11 cellular contexts compared by ENCODE assay signal in the genomic region with DNA sequence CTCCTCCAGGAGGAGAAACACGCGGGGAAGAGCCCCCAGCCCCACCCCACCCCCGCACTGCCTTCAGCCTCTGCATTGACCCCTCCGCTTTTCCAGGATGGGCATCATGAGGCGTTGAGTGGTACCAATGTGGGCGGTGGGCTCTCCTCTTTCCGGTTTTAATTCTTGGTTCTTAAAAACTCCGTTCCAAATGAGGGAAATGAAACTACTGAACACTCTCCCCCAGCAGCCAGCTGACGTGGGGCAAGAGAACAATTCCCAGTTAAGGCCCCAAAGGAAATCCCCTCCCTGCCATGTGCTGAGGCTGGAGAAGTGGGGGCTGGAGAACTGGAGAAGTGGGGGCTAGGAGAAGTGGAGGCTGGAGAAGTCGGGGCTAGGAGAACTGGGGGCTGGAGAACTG. TPM values are rescaled to one million over a fixed set of nuclear protein-coding genes. Genes with fewer than 3 reads are reported as not detected.
A peak's percentile ranks its signal among the peaks of the same experiment; 100 is the strongest.
DNase-seq lines count a peak whose midpoint lies in the region; ATAC-seq and TF ChIP-seq lines count a peak whose summit lies in the region.
"Had no signal": no experiment of that assay in that cellular context is flagged by ENCODE, and none has a peak within 500 bp of the region (broad histone marks: within the 10 kb centered on the region; RNA-seq: fewer than 3 reads in every experiment).

No MANE protein-coding gene starts in this region.

- H3K4me1 ChIP-seq in gastroesophageal sphincter (peaks cover 0 to 42% (median 3%) of the 10 kb centered on the region in 3 donors), suprapubic skin (peaks cover 31% of the 10 kb centered on the region)

- H3K36me3 Mint-ChIP-seq in activated naive CD8-positive, alpha-beta T cell treated with anti-CD3 and anti-CD28 coated beads, Interleukin-2, amount 50 U/mL, for 24 hours (ENCODE audit: low read depth) = no peaks in the 10 kb centered on the region
- peaks cover 5% of the 10 kb centered on the region for H3K36me3 Mint-ChIP-seq in activated naive CD8-positive, alpha-beta T cell treated with anti-CD3 and anti-CD28 coated beads for 36 hours
- H3K36me3 Mint-ChIP-seq in nephron progenitor cell (ENCODE audit: low read depth) = no peaks in the 10 kb centered on the region

- TF ChIP-seq EP300 in gastroesophageal sphincter (IDR thresholded peaks at IDR 0.05) = no peak
- no peak for TF ChIP-seq EP300 in suprapubic skin (IDR thresholded peaks at IDR 0.05)

- no peaks in the 10 kb centered on the region for H3K27me3 ChIP-seq in gastroesophageal sphincter
- no peaks in the 10 kb centered on the region for H3K27me3 ChIP-seq in suprapubic skin

- no peak for DNase-seq in activated naive CD8-positive, alpha-beta T cell treated with anti-CD3 and anti-CD28 coated beads, Interleukin-2, amount 50 U/mL, for 24 hours
- no peak for DNase-seq in activated naive CD8-positive, alpha-beta T cell treated with anti-CD3 and anti-CD28 coated beads for 36 hours
- DNase-seq in NOMO-1 treated with DMSO at 0.1 percent for 48 hours (lab: John Stamatoyannopoulos, UW; ENCODE audit: unreplicated experiment) (peak; percentile 86), suprapubic skin (ENCODE audit: low spot score in 2 of 2) (no peak), nephron progenitor cell (no peak), islet precursor cell (no peak)
- DNase-seq: EL had no signal

- H3K27me3 Mint-ChIP-seq in activated naive CD8-positive, alpha-beta T cell treated with anti-CD3 and anti-CD28 coated beads, Interleukin-2, amount 50 U/mL, for 24 hours = no peaks in the 10 kb centered on the region
- H3K27me3 Mint-ChIP-seq in activated naive CD8-positive, alpha-beta T cell treated with anti-CD3 and anti-CD28 coated beads for 36 hours = no peaks in the 10 kb centered on the region
- H3K27me3 Mint-ChIP-seq in nephron progenitor cell (ENCODE audit: low read depth, poor library complexity) = peaks cover 21% of the 10 kb centered on the region

- H3K9me3 ChIP-seq in gastroesophageal sphincter (no peaks in the 10 kb centered on the region), suprapubic skin (no peaks in the 10 kb centered on the region)
- H3K9me3 ChIP-seq: tibial artery had no signal

- no peak for ATAC-seq in activated naive CD8-positive, alpha-beta T cell treated with anti-CD3 and anti-CD28 coated beads, Interleukin-2, amount 50 U/mL, for 24 hours
- ATAC-seq in gastroesophageal sphincter = no peak
- ATAC-seq in GM19351 (IDR thresholded peaks at IDR 0.05; ENCODE audit: unreplicated experiment) = no peak

- no peak overlapping the region for H3K4me3 ChIP-seq in gastroesophageal sphincter
- H3K4me3 ChIP-seq in suprapubic skin = peak overlapping the region; percentile 79
- H3K4me3 ChIP-seq: tibial artery had no signal

- H3K27ac ChIP-seq in gastroesophageal sphincter (peak overlapping the region in 3 of 4 donors; percentile 87 to 94 (median 92)), suprapubic skin (peak overlapping the region; percentile 91)
- H3K27ac ChIP-seq: tibial artery had no signal

- peaks cover 66% of the 10 kb centered on the region for H3K4me1 Mint-ChIP-seq in activated naive CD8-positive, alpha-beta T cell treated with anti-CD3 and anti-CD28 coated beads, Interleukin-2, amount 50 U/mL, for 24 hours
- peaks cover 47% of the 10 kb centered on the region for H3K4me1 Mint-ChIP-seq in activated naive CD8-positive, alpha-beta T cell treated with anti-CD3 and anti-CD28 coated beads for 36 hours
- H3K4me1 Mint-ChIP-seq in nephron progenitor cell = peaks cover 40% of the 10 kb centered on the region

- H3K4me3 Mint-ChIP-seq in activated naive CD8-positive, alpha-beta T cell treated with anti-CD3 and anti-CD28 coated beads, Interleukin-2, amount 50 U/mL, for 24 hours = peak overlapping the region; percentile 48
- H3K4me3 Mint-ChIP-seq in activated naive CD8-positive, alpha-beta T cell treated with anti-CD3 and anti-CD28 coated beads for 36 hours = no peak overlapping the region
- H3K4me3 Mint-ChIP-seq in nephron progenitor cell = no peak overlapping the region

- no peaks in the 10 kb centered on the region for H3K9me3 Mint-ChIP-seq in activated naive CD8-positive, alpha-beta T cell treated with anti-CD3 and anti-CD28 coated beads, Interleukin-2, amount 50 U/mL, for 24 hours
- H3K9me3 Mint-ChIP-seq in activated naive CD8-positive, alpha-beta T cell treated with anti-CD3 and anti-CD28 coated beads for 36 hours = no peaks in the 10 kb centered on the region
- H3K9me3 Mint-ChIP-seq in nephron progenitor cell = no peaks in the 10 kb centered on the region

- no peak for TF ChIP-seq POLR2A in gastroesophageal sphincter (IDR thresholded peaks at IDR 0.05)
- no peak for TF ChIP-seq POLR2A in suprapubic skin (IDR thresholded peaks at IDR 0.05)

- 80% methylated on average over 1 to 3 of the region's 10 CpGs for WGBS in gastroesophageal sphincter (ENCODE audit: low coverage in 1 of 2), 2 donors
- 81% methylated on average over 10 of the region's 10 CpGs for WGBS in suprapubic skin

- H3K36me3 ChIP-seq in gastroesophageal sphincter (no peaks in the 10 kb centered on the region), suprapubic skin (no peaks in the 10 kb centered on the region)
- H3K36me3 ChIP-seq: tibial artery had no signal

- peak overlapping the region; percentile 81 for H3K27ac Mint-ChIP-seq in activated naive CD8-positive, alpha-beta T cell treated with anti-CD3 and anti-CD28 coated beads, Interleukin-2, amount 50 U/mL, for 24 hours
- no peak overlapping the region for H3K27ac Mint-ChIP-seq in activated naive CD8-positive, alpha-beta T cell treated with anti-CD3 and anti-CD28 coated beads for 36 hours
- H3K27ac Mint-ChIP-seq in nephron progenitor cell = no peak overlapping the region

- TF ChIP-seq CTCF in gastroesophageal sphincter (IDR thresholded peaks at IDR 0.05) (no peak), suprapubic skin (IDR thresholded peaks at IDR 0.05) (no peak), nephron progenitor cell (IDR thresholded peaks at IDR 0.05) (no peak)

RNA-seq across cellular contexts. Expression of a gene that starts 5.3 kb away (rescaled TPM):
- 10 to 100 TPM; 21.2 to 22.0 TPM for total RNA-seq in activated naive CD8-positive, alpha-beta T cell treated with anti-CD3 and anti-CD28 coated beads for 36 hours
- total RNA-seq in gastroesophageal sphincter (10 to 100 TPM in 1 of 4 donors, 1 to 10 TPM in 3; 6.6 to 14.2 (median 8.4) TPM), suprapubic skin (1 to 10 TPM in 3 of 4 donors, under 1 TPM in 1; 0.95 to 4.5 (median 1.5) TPM)
- total RNA-seq: astrocyte had no signal
